In genomic region chr1:244874974-244875579, GRCh38 we compare ENCODE assay signal across 1 cellular context.
TF ChIP-seq lines count a peak whose summit lies in the region.

No MANE protein-coding gene starts in this region.

TF ChIP-seq in HEK293, 187 proteins besides CTCF, POLR2A, EP300 and RAD21 (continued from another document and continues in another):
- no peak for TF ChIP-seq ZNF132 (tag by site-specific recombination; IDR thresholded peaks at IDR 0.05; ENCODE audit: borderline replicate concordance)
- TF ChIP-seq BCL11A (tag by site-specific recombination; IDR thresholded peaks at IDR 0.05; ENCODE audit: low read depth), result no peak
- TF ChIP-seq OSR2 (tag by site-specific recombination; IDR thresholded peaks at IDR 0.05), result 0 out of 2 replicates have a peak, but pooled peaks have one; percentile 24
- TF ChIP-seq, protein P1, sequence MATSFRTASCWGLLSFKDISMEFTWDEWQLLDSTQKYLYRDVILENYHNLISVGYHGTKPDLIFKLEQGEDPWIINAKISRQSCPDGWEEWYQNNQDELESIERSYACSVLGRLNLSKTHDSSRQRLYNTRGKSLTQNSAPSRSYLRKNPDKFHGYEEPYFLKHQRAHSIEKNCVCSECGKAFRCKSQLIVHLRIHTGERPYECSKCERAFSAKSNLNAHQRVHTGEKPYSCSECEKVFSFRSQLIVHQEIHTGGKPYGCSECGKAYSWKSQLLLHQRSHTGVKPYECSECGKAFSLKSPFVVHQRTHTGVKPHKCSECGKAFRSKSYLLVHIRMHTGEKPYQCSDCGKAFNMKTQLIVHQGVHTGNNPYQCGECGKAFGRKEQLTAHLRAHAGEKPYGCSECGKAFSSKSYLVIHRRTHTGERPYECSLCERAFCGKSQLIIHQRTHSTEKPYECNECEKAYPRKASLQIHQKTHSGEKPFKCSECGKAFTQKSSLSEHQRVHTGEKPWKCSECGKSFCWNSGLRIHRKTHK (tag by site-specific recombination; IDR thresholded peaks at IDR 0.05), result no peak
- TF ChIP-seq ZNF391 (tag by site-specific recombination; IDR thresholded peaks at IDR 0.05; ENCODE audit: borderline replicate concordance, low read depth), result no peak
- TF ChIP-seq, protein P2, sequence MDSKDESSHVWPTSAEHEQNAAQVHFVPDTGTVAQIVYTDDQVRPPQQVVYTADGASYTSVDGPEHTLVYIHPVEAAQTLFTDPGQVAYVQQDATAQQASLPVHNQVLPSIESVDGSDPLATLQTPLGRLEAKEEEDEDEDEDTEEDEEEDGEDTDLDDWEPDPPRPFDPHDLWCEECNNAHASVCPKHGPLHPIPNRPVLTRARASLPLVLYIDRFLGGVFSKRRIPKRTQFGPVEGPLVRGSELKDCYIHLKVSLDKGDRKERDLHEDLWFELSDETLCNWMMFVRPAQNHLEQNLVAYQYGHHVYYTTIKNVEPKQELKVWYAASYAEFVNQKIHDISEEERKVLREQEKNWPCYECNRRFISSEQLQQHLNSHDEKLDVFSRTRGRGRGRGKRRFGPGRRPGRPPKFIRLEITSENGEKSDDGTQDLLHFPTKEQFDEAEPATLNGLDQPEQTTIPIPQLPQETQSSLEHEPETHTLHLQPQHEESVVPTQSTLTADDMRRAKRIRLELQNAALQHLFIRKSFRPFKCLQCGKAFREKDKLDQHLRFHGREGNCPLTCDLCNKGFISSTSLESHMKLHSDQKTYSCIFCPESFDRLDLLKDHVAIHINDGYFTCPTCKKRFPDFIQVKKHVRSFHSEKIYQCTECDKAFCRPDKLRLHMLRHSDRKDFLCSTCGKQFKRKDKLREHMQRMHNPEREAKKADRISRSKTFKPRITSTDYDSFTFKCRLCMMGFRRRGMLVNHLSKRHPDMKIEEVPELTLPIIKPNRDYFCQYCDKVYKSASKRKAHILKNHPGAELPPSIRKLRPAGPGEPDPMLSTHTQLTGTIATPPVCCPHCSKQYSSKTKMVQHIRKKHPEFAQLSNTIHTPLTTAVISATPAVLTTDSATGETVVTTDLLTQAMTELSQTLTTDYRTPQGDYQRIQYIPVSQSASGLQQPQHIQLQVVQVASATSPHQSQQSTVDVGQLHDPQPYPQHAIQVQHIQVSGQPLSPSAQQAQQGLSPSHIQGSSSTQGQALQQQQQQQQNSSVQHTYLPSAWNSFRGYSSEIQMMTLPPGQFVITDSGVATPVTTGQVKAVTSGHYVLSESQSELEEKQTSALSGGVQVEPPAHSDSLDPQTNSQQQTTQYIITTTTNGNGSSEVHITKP (tag by site-specific recombination; IDR thresholded peaks at IDR 0.05), result no peak
- no peak for TF ChIP-seq ZSCAN16 (tag by site-specific recombination; IDR thresholded peaks at IDR 0.05)
- no peak for TF ChIP-seq ZNF362 (tag by site-specific recombination; IDR thresholded peaks at IDR 0.05)
- TF ChIP-seq ZBTB7A (tag by site-specific recombination; IDR thresholded peaks at IDR 0.05; ENCODE audit: low read depth), result no peak
- TF ChIP-seq KLF1 (tag by site-specific recombination; IDR thresholded peaks at IDR 0.05), result no peak
- TF ChIP-seq ZNF747 (tag by site-specific recombination; IDR thresholded peaks at IDR 0.05), result no peak
- TF ChIP-seq PRDM6 (tag by site-specific recombination; IDR thresholded peaks at IDR 0.05), result peak; percentile 69; the same call in 1 of the 2 replicates
- TF ChIP-seq, protein P3, sequence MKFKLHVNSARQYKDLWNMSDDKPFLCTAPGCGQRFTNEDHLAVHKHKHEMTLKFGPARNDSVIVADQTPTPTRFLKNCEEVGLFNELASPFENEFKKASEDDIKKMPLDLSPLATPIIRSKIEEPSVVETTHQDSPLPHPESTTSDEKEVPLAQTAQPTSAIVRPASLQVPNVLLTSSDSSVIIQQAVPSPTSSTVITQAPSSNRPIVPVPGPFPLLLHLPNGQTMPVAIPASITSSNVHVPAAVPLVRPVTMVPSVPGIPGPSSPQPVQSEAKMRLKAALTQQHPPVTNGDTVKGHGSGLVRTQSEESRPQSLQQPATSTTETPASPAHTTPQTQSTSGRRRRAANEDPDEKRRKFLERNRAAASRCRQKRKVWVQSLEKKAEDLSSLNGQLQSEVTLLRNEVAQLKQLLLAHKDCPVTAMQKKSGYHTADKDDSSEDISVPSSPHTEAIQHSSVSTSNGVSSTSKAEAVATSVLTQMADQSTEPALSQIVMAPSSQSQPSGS (tag by site-specific recombination; IDR thresholded peaks at IDR 0.05; ENCODE audit: low read depth), result no peak
- 0 out of 2 replicates have a peak, but pooled peaks have one; percentile 18 for TF ChIP-seq ZBTB44 (tag by site-specific recombination; IDR thresholded peaks at IDR 0.05)
- TF ChIP-seq ZNF23 (tag by site-specific recombination; IDR thresholded peaks at IDR 0.05; ENCODE audit: borderline replicate concordance), result no peak
- no peak for TF ChIP-seq ZNF514 (tag by site-specific recombination; IDR thresholded peaks at IDR 0.05)
- TF ChIP-seq ZNF19 (tag by site-specific recombination; IDR thresholded peaks at IDR 0.05; ENCODE audit: low read depth), result no peak
- TF ChIP-seq BCL6B (tag by site-specific recombination; IDR thresholded peaks at IDR 0.05), result no peak
- TF ChIP-seq ZNF571 (tag by site-specific recombination; IDR thresholded peaks at IDR 0.05), result no peak
- TF ChIP-seq ZNF626 (tag by site-specific recombination; IDR thresholded peaks at IDR 0.05), result no peak
- TF ChIP-seq ZNF274 (IDR thresholded peaks at IDR 0.05; ENCODE audit: low read length), result no peak
- no peak for TF ChIP-seq ZNF274 (tag by site-specific recombination; IDR thresholded peaks at IDR 0.05; ENCODE audit: borderline replicate concordance)
- TF ChIP-seq GLIS1 (tag by site-specific recombination; IDR thresholded peaks at IDR 0.05), result peak; percentile 98
- peak; percentile 44; the same call in 1 of the 2 replicates for TF ChIP-seq SCRT1 (tag by site-specific recombination; IDR thresholded peaks at IDR 0.05; ENCODE audit: borderline replicate concordance)
- no peak for TF ChIP-seq ZNF610 (tag by site-specific recombination; IDR thresholded peaks at IDR 0.05; ENCODE audit: borderline replicate concordance)
- no peak for TF ChIP-seq KLF8 (tag by site-specific recombination; IDR thresholded peaks at IDR 0.05)
- no peak for TF ChIP-seq ZNF354C (tag by site-specific recombination; IDR thresholded peaks at IDR 0.05; ENCODE audit: borderline replicate concordance, low read depth)
- no peak for TF ChIP-seq ZNF37A (tag by site-specific recombination; IDR thresholded peaks at IDR 0.05)
- no peak for TF ChIP-seq SALL2 (tag by site-specific recombination; IDR thresholded peaks at IDR 0.05; ENCODE audit: borderline replicate concordance)
- TF ChIP-seq ZSCAN23 (tag by site-specific recombination; IDR thresholded peaks at IDR 0.05), result no peak
- no peak for TF ChIP-seq ZNF394 (tag by site-specific recombination; IDR thresholded peaks at IDR 0.05; ENCODE audit: borderline replicate concordance)
- TF ChIP-seq, protein P4, sequence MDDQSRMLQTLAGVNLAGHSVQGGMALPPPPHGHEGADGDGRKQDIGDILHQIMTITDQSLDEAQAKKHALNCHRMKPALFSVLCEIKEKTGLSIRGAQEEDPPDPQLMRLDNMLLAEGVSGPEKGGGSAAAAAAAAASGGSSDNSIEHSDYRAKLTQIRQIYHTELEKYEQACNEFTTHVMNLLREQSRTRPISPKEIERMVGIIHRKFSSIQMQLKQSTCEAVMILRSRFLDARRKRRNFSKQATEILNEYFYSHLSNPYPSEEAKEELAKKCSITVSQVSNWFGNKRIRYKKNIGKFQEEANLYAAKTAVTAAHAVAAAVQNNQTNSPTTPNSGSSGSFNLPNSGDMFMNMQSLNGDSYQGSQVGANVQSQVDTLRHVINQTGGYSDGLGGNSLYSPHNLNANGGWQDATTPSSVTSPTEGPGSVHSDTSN (CRISPR knock-in tag; IDR thresholded peaks at IDR 0.05), result no peak
- TF ChIP-seq ZXDB (tag by site-specific recombination; IDR thresholded peaks at IDR 0.05), result no peak
- TF ChIP-seq BCL11B (tag by site-specific recombination; IDR thresholded peaks at IDR 0.05; ENCODE audit: low read depth), result no peak
- no peak for TF ChIP-seq ZNF366 (tag by site-specific recombination; conservative IDR thresholded peaks at IDR 0.05)
- TF ChIP-seq ZNF488 (tag by site-specific recombination; IDR thresholded peaks at IDR 0.05), result no peak
- TF ChIP-seq, protein P5, sequence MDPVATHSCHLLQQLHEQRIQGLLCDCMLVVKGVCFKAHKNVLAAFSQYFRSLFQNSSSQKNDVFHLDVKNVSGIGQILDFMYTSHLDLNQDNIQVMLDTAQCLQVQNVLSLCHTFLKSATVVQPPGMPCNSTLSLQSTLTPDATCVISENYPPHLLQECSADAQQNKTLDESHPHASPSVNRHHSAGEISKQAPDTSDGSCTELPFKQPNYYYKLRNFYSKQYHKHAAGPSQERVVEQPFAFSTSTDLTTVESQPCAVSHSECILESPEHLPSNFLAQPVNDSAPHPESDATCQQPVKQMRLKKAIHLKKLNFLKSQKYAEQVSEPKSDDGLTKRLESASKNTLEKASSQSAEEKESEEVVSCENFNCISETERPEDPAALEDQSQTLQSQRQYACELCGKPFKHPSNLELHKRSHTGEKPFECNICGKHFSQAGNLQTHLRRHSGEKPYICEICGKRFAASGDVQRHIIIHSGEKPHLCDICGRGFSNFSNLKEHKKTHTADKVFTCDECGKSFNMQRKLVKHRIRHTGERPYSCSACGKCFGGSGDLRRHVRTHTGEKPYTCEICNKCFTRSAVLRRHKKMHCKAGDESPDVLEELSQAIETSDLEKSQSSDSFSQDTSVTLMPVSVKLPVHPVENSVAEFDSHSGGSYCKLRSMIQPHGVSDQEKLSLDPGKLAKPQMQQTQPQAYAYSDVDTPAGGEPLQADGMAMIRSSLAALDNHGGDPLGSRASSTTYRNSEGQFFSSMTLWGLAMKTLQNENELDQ (tag by site-specific recombination; IDR thresholded peaks at IDR 0.05; ENCODE audit: low read depth), result no peak
- no peak for TF ChIP-seq PRDM4 (tag by site-specific recombination; IDR thresholded peaks at IDR 0.05)
